In the genomic region with DNA sequence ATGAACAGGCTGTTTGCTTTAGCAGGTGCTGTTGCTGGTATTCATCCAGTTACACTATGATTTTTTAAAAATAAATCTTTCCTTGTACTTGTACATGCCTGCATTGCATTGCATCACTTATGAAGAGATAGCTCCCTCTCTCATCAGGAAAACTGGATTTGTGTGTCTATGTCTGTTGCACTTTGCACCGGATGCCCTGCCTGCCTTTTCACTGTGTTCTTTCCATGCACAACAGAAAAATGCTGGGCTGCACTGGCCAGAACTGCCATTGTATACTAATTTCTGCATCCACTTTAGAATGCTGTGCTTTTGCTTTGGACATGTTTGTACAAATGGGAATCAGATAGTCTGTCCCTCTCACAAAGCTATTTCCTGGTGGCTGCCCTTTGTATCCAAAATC, we compare ENCODE assay signal across 1 cellular context.
TF ChIP-seq lines count a peak whose summit lies in the region.

No MANE protein-coding gene starts in this region.

TF ChIP-seq in HepG2, 621 proteins besides CTCF, POLR2A, EP300 and RAD21 (continued from another document and continues in another):
- TF ChIP-seq, protein P1, sequence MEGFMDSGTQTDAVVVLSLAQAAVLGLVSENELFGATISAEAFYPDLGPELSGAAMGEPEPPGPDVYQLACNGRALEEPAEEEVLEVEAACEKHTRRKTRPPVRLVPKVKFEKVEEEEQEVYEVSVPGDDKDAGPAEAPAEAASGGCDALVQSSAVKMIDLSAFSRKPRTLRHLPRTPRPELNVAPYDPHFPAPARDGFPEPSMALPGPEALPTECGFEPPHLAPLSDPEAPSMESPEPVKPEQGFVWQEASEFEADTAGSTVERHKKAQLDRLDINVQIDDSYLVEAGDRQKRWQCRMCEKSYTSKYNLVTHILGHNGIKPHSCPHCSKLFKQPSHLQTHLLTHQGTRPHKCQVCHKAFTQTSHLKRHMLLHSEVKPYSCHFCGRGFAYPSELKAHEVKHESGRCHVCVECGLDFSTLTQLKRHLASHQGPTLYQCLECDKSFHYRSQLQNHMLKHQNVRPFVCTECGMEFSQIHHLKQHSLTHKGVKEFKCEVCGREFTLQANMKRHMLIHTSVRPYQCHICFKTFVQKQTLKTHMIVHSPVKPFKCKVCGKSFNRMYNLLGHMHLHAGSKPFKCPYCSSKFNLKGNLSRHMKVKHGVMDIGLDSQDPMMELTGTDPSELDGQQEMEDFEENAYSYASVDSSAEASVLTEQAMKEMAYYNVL (CRISPR knock-in tag; IDR thresholded peaks at IDR 0.05; ENCODE audit: borderline replicate concordance): peak; percentile 86; the same call in 1 of the 2 replicates
- TF ChIP-seq FOXO1 (CRISPR knock-in tag; IDR thresholded peaks at IDR 0.05) (peak; percentile 59; the same call in 1 of the 2 replicates), ZMYM3 (CRISPR knock-in tag; IDR thresholded peaks at IDR 0.05) (0 out of 2 replicates have a peak, but pooled peaks have one; percentile 33), LCORL (IDR thresholded peaks at IDR 0.05) (no peak), LCORL (CRISPR knock-in tag; IDR thresholded peaks at IDR 0.05) (0 out of 2 replicates have a peak, but pooled peaks have one; percentile 20), NCOR1 (IDR thresholded peaks at IDR 0.05; ENCODE audit: borderline replicate concordance, low read length) (peak; percentile 49; the same call in 1 of the 2 replicates), JDP2 (CRISPR knock-in tag; IDR thresholded peaks at IDR 0.05; ENCODE audit: borderline replicate concordance) (no peak), SOX5 (CRISPR knock-in tag; IDR thresholded peaks at IDR 0.05; ENCODE audit: borderline replicate concordance) (peak; percentile 68; the same call in 1 of the 2 replicates), ZNF7 (CRISPR knock-in tag; IDR thresholded peaks at IDR 0.05) (peak; percentile 97), SMAD9 (CRISPR knock-in tag; IDR thresholded peaks at IDR 0.05) (no peak), ZNF652 (CRISPR knock-in tag; IDR thresholded peaks at IDR 0.05; ENCODE audit: borderline replicate concordance, low read depth) (peak; percentile 43; the same call in 1 of the 2 replicates), RXRB (CRISPR knock-in tag; IDR thresholded peaks at IDR 0.05; ENCODE audit: borderline replicate concordance) (peak; percentile 59; the same call in 1 of the 2 replicates), IKZF4 (CRISPR knock-in tag; IDR thresholded peaks at IDR 0.05; ENCODE audit: borderline replicate concordance, low read depth, not compliant biosample characterization) (no peak), RBM22 (optimal IDR thresholded peaks at IDR 0.05; ENCODE audit: low read length) (peak; percentile 97), FOXJ3 (CRISPR knock-in tag; IDR thresholded peaks at IDR 0.05; ENCODE audit: borderline replicate concordance) (peak; percentile 58; the same call in 1 of the 2 replicates), ISL2 (CRISPR knock-in tag; IDR thresholded peaks at IDR 0.05) (peak; percentile 20; the same call in 1 of the 2 replicates), GABPB1 (CRISPR knock-in tag; IDR thresholded peaks at IDR 0.05) (peak; percentile 27; the same call in 1 of the 2 replicates), MED1 (CRISPR knock-in tag; IDR thresholded peaks at IDR 0.05) (peak; percentile 82), SP2 (CRISPR knock-in tag; IDR thresholded peaks at IDR 0.05) (no peak), FOXA3 (CRISPR knock-in tag; IDR thresholded peaks at IDR 0.05) (peak; percentile 61), KAT7 (CRISPR knock-in tag; IDR thresholded peaks at IDR 0.05; ENCODE audit: borderline replicate concordance) (no peak), NR2F6 (IDR thresholded peaks at IDR 0.05) (no peak), NR2F6 (CRISPR knock-in tag; IDR thresholded peaks at IDR 0.05) (0 out of 2 replicates have a peak, but pooled peaks have one; percentile 39), YEATS4 (CRISPR knock-in tag; IDR thresholded peaks at IDR 0.05; ENCODE audit: borderline replicate concordance) (peak; percentile 42; the same call in 1 of the 2 replicates), CEBPG (CRISPR knock-in tag; IDR thresholded peaks at IDR 0.05) (peak; percentile 90), FOSL2 (CRISPR knock-in tag; IDR thresholded peaks at IDR 0.05) (0 out of 2 replicates have a peak, but pooled peaks have one; percentile 21), ZNF121 (CRISPR knock-in tag; IDR thresholded peaks at IDR 0.05) (peak; percentile 89), SOX6 (IDR thresholded peaks at IDR 0.05) (no peak), SOX6 (CRISPR knock-in tag; IDR thresholded peaks at IDR 0.05) (peak; percentile 84), ZNF33B (CRISPR knock-in tag; IDR thresholded peaks at IDR 0.05) (no peak), ZNF333 (CRISPR knock-in tag; IDR thresholded peaks at IDR 0.05; ENCODE audit: borderline replicate concordance) (no peak), FIP1L1 (IDR thresholded peaks at IDR 0.05; ENCODE audit: borderline replicate concordance, insufficient read depth, low read depth, low read length) (no peak), ZNF558 (CRISPR knock-in tag; IDR thresholded peaks at IDR 0.05; ENCODE audit: borderline replicate concordance) (peak; percentile 94; the same call in 1 of the 2 replicates), CEBPB (IDR thresholded peaks at IDR 0.05; ENCODE audit: borderline replicate concordance, low read depth, low read length) (peak; percentile 86), THAP11 (CRISPR knock-in tag; IDR thresholded peaks at IDR 0.05) (peak; percentile 57; the same call in 1 of the 2 replicates), GATAD2A (CRISPR knock-in tag; IDR thresholded peaks at IDR 0.05) (peak; percentile 77), ZNF737 (CRISPR knock-in tag; IDR thresholded peaks at IDR 0.05; ENCODE audit: borderline replicate concordance) (no peak), SOX13 (IDR thresholded peaks at IDR 0.05) (0 out of 2 replicates have a peak, but pooled peaks have one; percentile 46), SOX13 (CRISPR knock-in tag; conservative IDR thresholded peaks at IDR 0.05 in 1 of 2, IDR thresholded peaks at IDR 0.05 in 1 of 2) (peak in 1 of 2 experiments; percentile 73; a peak in 2 of 4 replicates), ZNF292 (CRISPR knock-in tag; IDR thresholded peaks at IDR 0.05; ENCODE audit: borderline replicate concordance, low read depth) (peak; percentile 60; the same call in 1 of the 2 replicates), PHF20 (CRISPR knock-in tag; IDR thresholded peaks at IDR 0.05) (no peak), PHF21A (CRISPR knock-in tag; IDR thresholded peaks at IDR 0.05) (peak; percentile 41; the same call in 1 of the 2 replicates), CREM (IDR thresholded peaks at IDR 0.05) (peak; percentile 43; the same call in 1 of the 2 replicates), CREM (CRISPR knock-in tag; IDR thresholded peaks at IDR 0.05) (no peak), HNF4A (CRISPR knock-in tag; IDR thresholded peaks at IDR 0.05) (peak; percentile 91), ZNF644 (CRISPR knock-in tag; IDR thresholded peaks at IDR 0.05; ENCODE audit: low read depth) (peak; percentile 66; the same call in 1 of the 2 replicates), NCOA2 (CRISPR knock-in tag; IDR thresholded peaks at IDR 0.05) (peak; percentile 48), ZNF615 (CRISPR knock-in tag; IDR thresholded peaks at IDR 0.05; ENCODE audit: borderline replicate concordance) (no peak), ZNF12 (CRISPR knock-in tag; IDR thresholded peaks at IDR 0.05) (no peak), ERF (CRISPR knock-in tag; IDR thresholded peaks at IDR 0.05) (peak; percentile 54; the same call in 1 of the 2 replicates), MEIS2 (CRISPR knock-in tag; IDR thresholded peaks at IDR 0.05) (0 out of 2 replicates have a peak, but pooled peaks have one; percentile 31), TCF7 (IDR thresholded peaks at IDR 0.05; ENCODE audit: low read depth) (0 out of 2 replicates have a peak, but pooled peaks have one; percentile 31), ZBTB20 (CRISPR knock-in tag; IDR thresholded peaks at IDR 0.05; ENCODE audit: borderline replicate concordance, low read depth) (0 out of 2 replicates have a peak, but pooled peaks have one; percentile 51), POLR2G (IDR thresholded peaks at IDR 0.05; ENCODE audit: low read depth, low read length) (peak; percentile 53; the same call in 1 of the 2 replicates), HDAC1 (CRISPR knock-in tag; IDR thresholded peaks at IDR 0.05) (peak; percentile 50; the same call in 1 of the 2 replicates), ZMYM4 (CRISPR knock-in tag; IDR thresholded peaks at IDR 0.05) (peak; percentile 46; the same call in 1 of the 2 replicates), RARA (CRISPR knock-in tag; IDR thresholded peaks at IDR 0.05) (peak; percentile 24; the same call in 1 of the 2 replicates), SIX1 (CRISPR knock-in tag; IDR thresholded peaks at IDR 0.05; ENCODE audit: borderline replicate concordance) (no peak)
- TF ChIP-seq, protein P2, sequence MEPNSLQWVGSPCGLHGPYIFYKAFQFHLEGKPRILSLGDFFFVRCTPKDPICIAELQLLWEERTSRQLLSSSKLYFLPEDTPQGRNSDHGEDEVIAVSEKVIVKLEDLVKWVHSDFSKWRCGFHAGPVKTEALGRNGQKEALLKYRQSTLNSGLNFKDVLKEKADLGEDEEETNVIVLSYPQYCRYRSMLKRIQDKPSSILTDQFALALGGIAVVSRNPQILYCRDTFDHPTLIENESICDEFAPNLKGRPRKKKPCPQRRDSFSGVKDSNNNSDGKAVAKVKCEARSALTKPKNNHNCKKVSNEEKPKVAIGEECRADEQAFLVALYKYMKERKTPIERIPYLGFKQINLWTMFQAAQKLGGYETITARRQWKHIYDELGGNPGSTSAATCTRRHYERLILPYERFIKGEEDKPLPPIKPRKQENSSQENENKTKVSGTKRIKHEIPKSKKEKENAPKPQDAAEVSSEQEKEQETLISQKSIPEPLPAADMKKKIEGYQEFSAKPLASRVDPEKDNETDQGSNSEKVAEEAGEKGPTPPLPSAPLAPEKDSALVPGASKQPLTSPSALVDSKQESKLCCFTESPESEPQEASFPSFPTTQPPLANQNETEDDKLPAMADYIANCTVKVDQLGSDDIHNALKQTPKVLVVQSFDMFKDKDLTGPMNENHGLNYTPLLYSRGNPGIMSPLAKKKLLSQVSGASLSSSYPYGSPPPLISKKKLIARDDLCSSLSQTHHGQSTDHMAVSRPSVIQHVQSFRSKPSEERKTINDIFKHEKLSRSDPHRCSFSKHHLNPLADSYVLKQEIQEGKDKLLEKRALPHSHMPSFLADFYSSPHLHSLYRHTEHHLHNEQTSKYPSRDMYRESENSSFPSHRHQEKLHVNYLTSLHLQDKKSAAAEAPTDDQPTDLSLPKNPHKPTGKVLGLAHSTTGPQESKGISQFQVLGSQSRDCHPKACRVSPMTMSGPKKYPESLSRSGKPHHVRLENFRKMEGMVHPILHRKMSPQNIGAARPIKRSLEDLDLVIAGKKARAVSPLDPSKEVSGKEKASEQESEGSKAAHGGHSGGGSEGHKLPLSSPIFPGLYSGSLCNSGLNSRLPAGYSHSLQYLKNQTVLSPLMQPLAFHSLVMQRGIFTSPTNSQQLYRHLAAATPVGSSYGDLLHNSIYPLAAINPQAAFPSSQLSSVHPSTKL (CRISPR knock-in tag; IDR thresholded peaks at IDR 0.05): peak; percentile 72
- TF ChIP-seq, protein P3, sequence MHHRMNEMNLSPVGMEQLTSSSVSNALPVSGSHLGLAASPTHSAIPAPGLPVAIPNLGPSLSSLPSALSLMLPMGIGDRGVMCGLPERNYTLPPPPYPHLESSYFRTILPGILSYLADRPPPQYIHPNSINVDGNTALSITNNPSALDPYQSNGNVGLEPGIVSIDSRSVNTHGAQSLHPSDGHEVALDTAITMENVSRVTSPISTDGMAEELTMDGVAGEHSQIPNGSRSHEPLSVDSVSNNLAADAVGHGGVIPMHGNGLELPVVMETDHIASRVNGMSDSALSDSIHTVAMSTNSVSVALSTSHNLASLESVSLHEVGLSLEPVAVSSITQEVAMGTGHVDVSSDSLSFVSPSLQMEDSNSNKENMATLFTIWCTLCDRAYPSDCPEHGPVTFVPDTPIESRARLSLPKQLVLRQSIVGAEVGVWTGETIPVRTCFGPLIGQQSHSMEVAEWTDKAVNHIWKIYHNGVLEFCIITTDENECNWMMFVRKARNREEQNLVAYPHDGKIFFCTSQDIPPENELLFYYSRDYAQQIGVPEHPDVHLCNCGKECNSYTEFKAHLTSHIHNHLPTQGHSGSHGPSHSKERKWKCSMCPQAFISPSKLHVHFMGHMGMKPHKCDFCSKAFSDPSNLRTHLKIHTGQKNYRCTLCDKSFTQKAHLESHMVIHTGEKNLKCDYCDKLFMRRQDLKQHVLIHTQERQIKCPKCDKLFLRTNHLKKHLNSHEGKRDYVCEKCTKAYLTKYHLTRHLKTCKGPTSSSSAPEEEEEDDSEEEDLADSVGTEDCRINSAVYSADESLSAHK (CRISPR knock-in tag; IDR thresholded peaks at IDR 0.05; ENCODE audit: borderline replicate concordance): no peak
- TF ChIP-seq, protein P4, sequence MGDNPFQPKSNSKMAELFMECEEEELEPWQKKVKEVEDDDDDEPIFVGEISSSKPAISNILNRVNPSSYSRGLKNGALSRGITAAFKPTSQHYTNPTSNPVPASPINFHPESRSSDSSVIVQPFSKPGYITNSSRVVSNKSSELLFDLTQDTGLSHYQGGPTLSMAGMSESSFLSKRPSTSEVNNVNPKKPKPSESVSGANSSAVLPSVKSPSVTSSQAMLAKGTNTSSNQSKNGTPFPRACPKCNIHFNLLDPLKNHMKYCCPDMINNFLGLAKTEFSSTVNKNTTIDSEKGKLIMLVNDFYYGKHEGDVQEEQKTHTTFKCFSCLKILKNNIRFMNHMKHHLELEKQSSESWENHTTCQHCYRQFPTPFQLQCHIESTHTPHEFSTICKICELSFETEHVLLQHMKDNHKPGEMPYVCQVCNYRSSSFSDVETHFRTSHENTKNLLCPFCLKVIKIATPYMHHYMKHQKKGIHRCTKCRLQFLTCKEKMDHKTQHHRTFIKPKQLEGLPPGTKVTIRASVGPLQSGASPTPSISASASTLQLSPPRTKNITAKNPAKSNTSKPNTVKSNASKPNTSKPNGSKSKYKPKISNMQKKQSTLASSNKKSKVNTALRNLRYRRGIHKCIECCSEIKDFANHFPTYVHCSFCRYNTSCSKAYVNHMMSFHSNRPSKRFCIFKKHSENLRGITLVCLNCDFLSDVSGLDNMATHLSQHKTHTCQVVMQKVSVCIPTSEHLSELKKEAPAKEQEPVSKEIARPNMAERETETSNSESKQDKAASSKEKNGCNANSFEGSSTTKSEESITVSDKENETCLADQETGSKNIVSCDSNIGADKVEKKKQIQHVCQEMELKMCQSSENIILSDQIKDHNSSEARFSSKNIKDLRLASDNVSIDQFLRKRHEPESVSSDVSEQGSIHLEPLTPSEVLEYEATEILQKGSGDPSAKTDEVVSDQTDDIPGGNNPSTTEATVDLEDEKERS (CRISPR knock-in tag; IDR thresholded peaks at IDR 0.05): 0 out of 2 replicates have a peak, but pooled peaks have one; percentile 68
- TF ChIP-seq, protein P5, sequence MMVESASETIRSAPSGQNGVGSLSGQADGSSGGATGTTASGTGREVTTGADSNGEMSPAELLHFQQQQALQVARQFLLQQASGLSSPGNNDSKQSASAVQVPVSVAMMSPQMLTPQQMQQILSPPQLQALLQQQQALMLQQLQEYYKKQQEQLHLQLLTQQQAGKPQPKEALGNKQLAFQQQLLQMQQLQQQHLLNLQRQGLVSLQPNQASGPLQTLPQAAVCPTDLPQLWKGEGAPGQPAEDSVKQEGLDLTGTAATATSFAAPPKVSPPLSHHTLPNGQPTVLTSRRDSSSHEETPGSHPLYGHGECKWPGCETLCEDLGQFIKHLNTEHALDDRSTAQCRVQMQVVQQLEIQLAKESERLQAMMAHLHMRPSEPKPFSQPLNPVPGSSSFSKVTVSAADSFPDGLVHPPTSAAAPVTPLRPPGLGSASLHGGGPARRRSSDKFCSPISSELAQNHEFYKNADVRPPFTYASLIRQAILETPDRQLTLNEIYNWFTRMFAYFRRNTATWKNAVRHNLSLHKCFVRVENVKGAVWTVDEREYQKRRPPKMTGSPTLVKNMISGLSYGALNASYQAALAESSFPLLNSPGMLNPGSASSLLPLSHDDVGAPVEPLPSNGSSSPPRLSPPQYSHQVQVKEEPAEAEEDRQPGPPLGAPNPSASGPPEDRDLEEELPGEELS (CRISPR knock-in tag; IDR thresholded peaks at IDR 0.05): peak; percentile 46; the same call in 1 of the 2 replicates
